ENCODE assay signal across 8 cellular contexts in genomic region chr2:216108310-216108966, GRCh38. TPM values are rescaled to one million over a fixed set of nuclear protein-coding genes. Genes with fewer than 3 reads are reported as not detected.
DNase-seq lines count a peak whose midpoint lies in the region; ATAC-seq and TF ChIP-seq lines count a peak whose summit lies in the region.

No MANE protein-coding gene starts in this region.

- H3K36me3 ChIP-seq in kidney epithelial cell (ENCODE audit: control insufficient read depth, insufficient read depth, low read length) (no peaks in the 10 kb centered on the region), tibial nerve (peaks cover 0 to 22% (median 0%) of the 10 kb centered on the region in 3 donors)

- peaks cover 12 to 22% of the 10 kb centered on the region in 2 donors for H3K36me3 Mint-ChIP-seq in activated T-cell treated with anti-CD3 and anti-CD28 coated beads, Interleukin-2, amount 50 U/mL, for 72 hours (ENCODE audit: insufficient read depth in 2 of 2)
- H3K36me3 Mint-ChIP-seq in activated naive CD4-positive, alpha-beta T cell treated with anti-CD3 and anti-CD28 coated beads, Interleukin-2, amount 50 U/mL, for 72 hours: peaks cover 41 to 43% of the 10 kb centered on the region in 2 donors

- ATAC-seq in activated T-cell treated with anti-CD3 and anti-CD28 coated beads, Interleukin-2, amount 50 U/mL, for 72 hours (replicated peaks in 1 of 2): no peak
- no peak for ATAC-seq in activated naive CD4-positive, alpha-beta T cell treated with anti-CD3 and anti-CD28 coated beads, Interleukin-2, amount 50 U/mL, for 72 hours

- no peak for DNase-seq in activated T-cell treated with anti-CD3 and anti-CD28 coated beads, Interleukin-2, amount 50 U/mL, for 72 hours
- no peak for DNase-seq in activated T-cell treated with anti-CD3 and anti-CD28 coated beads, Interleukin-2, amount 50 U/mL, for 1 hour
- DNase-seq in activated naive CD4-positive, alpha-beta T cell treated with anti-CD3 and anti-CD28 coated beads, Interleukin-2, amount 50 U/mL, for 72 hours (ENCODE audit: low spot score in 2 of 2): no peak
- DNase-seq in kidney epithelial cell (ENCODE audit: low read depth) (no peak), tibial nerve (ENCODE audit: low spot score in 2 of 2) (no peak), NCI-H345 treated with DMSO at 0.1 percent for 48 hours (lab: John Stamatoyannopoulos, UW; ENCODE audit: unreplicated experiment) (no peak), T-helper 9 cell (no peak), SW 1271 (lab: John Stamatoyannopoulos, UW) (no peak)

- H3K4me1 ChIP-seq in tibial nerve: peaks cover 0 to 41% (median 17%) of the 10 kb centered on the region in 4 donors

- no peak for TF ChIP-seq POLR2A in tibial nerve (IDR thresholded peaks at IDR 0.05)

- peak overlapping the region; percentile 26 to 95 (median 90) for H3K27ac ChIP-seq in tibial nerve

- H3K9me3 ChIP-seq in tibial nerve: no peaks in the 10 kb centered on the region

- peak overlapping the region; percentile 53 for H3K4me3 ChIP-seq in kidney epithelial cell (ENCODE audit: low read depth, low read length)
- peak overlapping the region; percentile 13 to 90 (median 80) for H3K4me3 ChIP-seq in tibial nerve

- 51 to 55% methylated on average over 6 of the region's 6 CpGs for WGBS in tibial nerve, 2 donors

- no peaks in the 10 kb centered on the region for H3K9me3 Mint-ChIP-seq in activated T-cell treated with anti-CD3 and anti-CD28 coated beads, Interleukin-2, amount 50 U/mL, for 72 hours
- no peaks in the 10 kb centered on the region for H3K9me3 Mint-ChIP-seq in activated naive CD4-positive, alpha-beta T cell treated with anti-CD3 and anti-CD28 coated beads, Interleukin-2, amount 50 U/mL, for 72 hours

- H3K27me3 Mint-ChIP-seq in activated T-cell treated with anti-CD3 and anti-CD28 coated beads, Interleukin-2, amount 50 U/mL, for 72 hours (ENCODE audit: low read depth): no peaks in the 10 kb centered on the region

- peak overlapping the region; percentile 99 for H3K27ac Mint-ChIP-seq in activated T-cell treated with anti-CD3 and anti-CD28 coated beads, Interleukin-2, amount 50 U/mL, for 72 hours
- peak overlapping the region; percentile 93 to 100 for H3K27ac Mint-ChIP-seq in activated naive CD4-positive, alpha-beta T cell treated with anti-CD3 and anti-CD28 coated beads, Interleukin-2, amount 50 U/mL, for 72 hours

- H3K4me1 Mint-ChIP-seq in activated T-cell treated with anti-CD3 and anti-CD28 coated beads, Interleukin-2, amount 50 U/mL, for 72 hours (ENCODE audit: low read depth): peaks cover 40% of the 10 kb centered on the region

- no peaks in the 10 kb centered on the region for H3K27me3 ChIP-seq in kidney epithelial cell (ENCODE audit: control insufficient read depth, insufficient read depth, low read length)
- H3K27me3 ChIP-seq in tibial nerve: no peaks in the 10 kb centered on the region

- no peak for TF ChIP-seq EP300 in tibial nerve (IDR thresholded peaks at IDR 0.05)

- TF ChIP-seq CTCF in kidney epithelial cell (IDR thresholded peaks at IDR 0.05; ENCODE audit: insufficient read depth, low read length, poor library complexity, severe bottlenecking): no peak
- TF ChIP-seq CTCF in tibial nerve (IDR thresholded peaks at IDR 0.05): no peak

- peak overlapping the region; percentile 95 to 99 for H3K4me3 Mint-ChIP-seq in activated T-cell treated with anti-CD3 and anti-CD28 coated beads, Interleukin-2, amount 50 U/mL, for 72 hours

RNA-seq across cellular contexts. Expression of gene XRCC5, which starts 0.7 kb away (rescaled TPM):
- 100 to 1,000 TPM; 300 to 324 TPM for total RNA-seq in activated T-cell treated with anti-CD3 and anti-CD28 coated beads, Interleukin-2, amount 50 U/mL, for 72 hours
- total RNA-seq in activated naive CD4-positive, alpha-beta T cell treated with anti-CD3 and anti-CD28 coated beads, Interleukin-2, amount 50 U/mL, for 72 hours: 100 to 1,000 TPM; 487 to 501 TPM
- total RNA-seq in kidney epithelial cell (284 and 285 TPM in 2 replicates), tibial nerve (100 to 1,000 TPM; 134 to 164 (median 147) TPM)

RNA-seq across cellular contexts. Expression of gene TMEM169, which starts 26.7 kb away (rescaled TPM):
- total RNA-seq in activated T-cell treated with anti-CD3 and anti-CD28 coated beads, Interleukin-2, amount 50 U/mL, for 72 hours: 1 to 10 TPM; 1.6 TPM
- 1 to 10 TPM; 1.7 to 1.8 TPM for total RNA-seq in activated naive CD4-positive, alpha-beta T cell treated with anti-CD3 and anti-CD28 coated beads, Interleukin-2, amount 50 U/mL, for 72 hours
- total RNA-seq in kidney epithelial cell (3.8 and 4.6 TPM in 2 replicates), tibial nerve (1 to 10 TPM in 2 of 4 donors, under 1 TPM in 2; 0.59 to 2.8 (median 1.7) TPM)

RNA-seq across cellular contexts. Expression of gene PECR, which starts 26.8 kb away (rescaled TPM):
- total RNA-seq in activated T-cell treated with anti-CD3 and anti-CD28 coated beads, Interleukin-2, amount 50 U/mL, for 72 hours: 10 to 100 TPM; 28.4 to 29.7 TPM
- 10 to 100 TPM; 25.4 to 34.0 TPM for total RNA-seq in activated naive CD4-positive, alpha-beta T cell treated with anti-CD3 and anti-CD28 coated beads, Interleukin-2, amount 50 U/mL, for 72 hours
- total RNA-seq in kidney epithelial cell (17.6 and 18.4 TPM in 2 replicates), tibial nerve (10 to 100 TPM; 12.7 to 18.8 (median 16.0) TPM)
